Comparison of ENCODE assay signal across 21 cellular contexts in genomic region chr6:149719531-149719930, GRCh38. TPM values are rescaled to one million over a fixed set of nuclear protein-coding genes. Genes with fewer than 3 reads are reported as not detected.
DNase-seq lines count a peak whose midpoint lies in the region; ATAC-seq, FAIRE-seq and TF ChIP-seq lines count a peak whose summit lies in the region.
"Had no signal": no experiment of that assay in that cellular context is flagged by ENCODE, and none has a peak within 500 bp of the region (broad histone marks: within the 10 kb centered on the region; RNA-seq: fewer than 3 reads in every experiment).

No MANE protein-coding gene starts in this region.

- H3K4me1 ChIP-seq in H1 (replicated peaks in 1 of 4; ENCODE audit: control insufficient read depth in 3 of 4, insufficient read depth in 4 of 4, low read length in 3 of 4) (peaks cover 0 to 4% (median 2%) of the 10 kb centered on the region in 4 experiments; a peak in 3 of 7 replicates), parathyroid adenoma (no peaks in the 10 kb centered on the region)

- no peak overlapping the region for H3K23ac ChIP-seq in H1 (ENCODE audit: insufficient read length)

- H2AFZ ChIP-seq in H1 (ENCODE audit: low read length), result no peak overlapping the region
- peak overlapping the region; percentile 7 for H2AFZ ChIP-seq in parathyroid adenoma

- no peak overlapping the region for H2BK15ac ChIP-seq in H1 (ENCODE audit: low read length)

- no peak for FAIRE-seq in H1 (lab: Jason Lieb, UNC)
- no peak for FAIRE-seq in H54 (lab: Jason Lieb, UNC)
- FAIRE-seq: keratinocyte, urothelium cell line had no signal

- H3K9me3 ChIP-seq in H1 (ENCODE audit: insufficient read depth in 2 of 2, low read depth in 1 of 2, low read length in 1 of 2) (no peaks in the 10 kb centered on the region), parathyroid adenoma (ENCODE audit: control insufficient read depth, low read length) (no peaks in the 10 kb centered on the region)
- H3K9me3 ChIP-seq: lower lobe of right lung, SJCRH30, spleen had no signal

- no peak overlapping the region for H3K27ac ChIP-seq in H1 (ENCODE audit: low read depth, low read length)
- no peak overlapping the region for H3K27ac ChIP-seq in parathyroid adenoma
- H3K27ac ChIP-seq: coronary artery, lower lobe of right lung had no signal

- no peak overlapping the region for H2AK5ac ChIP-seq in H1 (ENCODE audit: low read depth, low read length)

- H3K4me3 Mint-ChIP-seq in activated T-cell treated with anti-CD3 and anti-CD28 coated beads, Interleukin-2, amount 50 U/mL, for 4 hours, result peak overlapping the region; percentile 7
- H3K4me3 Mint-ChIP-seq in HFFc6, result no peak overlapping the region

- POLR2A ChIA-PET in H1 (lab: Charles Lee; ENCODE audit: partially characterized antibody), result interaction anchor here (0.7 to 3.3 kb wide), 4 partner anchors 10 to 30 kb away, joined by 4 to 23 read pairs (median 8); partner anchors contain the start of gene PCMT1

- H3K4me2 ChIP-seq in H1 (ENCODE audit: insufficient read depth in 1 of 2, low read depth in 2 of 2, low read length in 2 of 2) (no peak overlapping the region), parathyroid adenoma (ENCODE audit: low read length) (no peak overlapping the region)

- H3K23me2 ChIP-seq in H1 (ENCODE audit: low read depth, low read length), result peaks cover 4% of the 10 kb centered on the region; the same call in 1 of the 2 replicates

- peaks cover 28% of the 10 kb centered on the region for H3K4me1 Mint-ChIP-seq in activated T-cell treated with anti-CD3 and anti-CD28 coated beads, Interleukin-2, amount 50 U/mL, for 4 hours (ENCODE audit: low read depth)
- H3K4me1 Mint-ChIP-seq in HFFc6 (ENCODE audit: low read depth), result peaks cover 24% of the 10 kb centered on the region

- H3K9ac ChIP-seq in H1 (replicated peaks in 1 of 4; ENCODE audit: extremely low read depth in 1 of 4, low read depth in 3 of 4, low read length in 3 of 4) (no peak overlapping the region), parathyroid adenoma (no peak overlapping the region)

- H4K20me1 ChIP-seq in H1 (replicated peaks in 1 of 2; ENCODE audit: control insufficient read depth in 1 of 2, insufficient read depth in 2 of 2, low read length in 2 of 2), result peaks cover 0 to 4% of the 10 kb centered on the region in 2 experiments

- no peak overlapping the region for H4K91ac ChIP-seq in H1 (replicated peaks; ENCODE audit: insufficient read length, low read length)

- no peak overlapping the region for H2BK20ac ChIP-seq in H1 (ENCODE audit: low read length)

- TF ChIP-seq POLR2A in H1 (IDR thresholded peaks at IDR 0.05; ENCODE audit: control extremely low read depth in 1 of 2, low read depth in 2 of 2, low read length in 2 of 2) (no peak), H54 (IDR thresholded peaks at IDR 0.05; ENCODE audit: low read depth, low read length) (no peak)

- CTCF ChIA-PET in H1 (lab: Charles Lee; ENCODE audit: partially characterized antibody), result interaction anchor here (0.6 to 1.0 kb wide), 2 partner anchors 20 to 233 kb away, joined by 3 read pairs; no protein-coding TSS in a partner anchor

- H3K79me1 ChIP-seq in H1 (ENCODE audit: low read depth, low read length), result peaks cover 2% of the 10 kb centered on the region; the same call in 1 of the 2 replicates

- H3K36me3 ChIP-seq in H1 (ENCODE audit: control insufficient read depth in 2 of 4, insufficient read depth in 4 of 4, low read length in 3 of 4), result no peaks in the 10 kb centered on the region; a peak in 1 of 8 replicates
- no peaks in the 10 kb centered on the region for H3K36me3 ChIP-seq in parathyroid adenoma (ENCODE audit: control insufficient read depth, insufficient read depth, low read length)
- H3K36me3 ChIP-seq: lower lobe of right lung had no signal

- no peak for TF ChIP-seq EP300 in H1 (IDR thresholded peaks at IDR 0.05; ENCODE audit: borderline replicate concordance in 1 of 2, low read depth in 2 of 2, low read length in 2 of 2)

- H3K4me3 ChIP-seq in H1 (ENCODE audit: extremely low read depth in 1 of 4, insufficient read depth in 2 of 4, low read depth in 3 of 4, low read length in 4 of 4) (no peak overlapping the region), parathyroid adenoma (ENCODE audit: low read depth, low read length) (no peak overlapping the region)
- H3K4me3 ChIP-seq: SJCRH30 had no signal

- 0 out of 2 replicates have a peak, but pooled peaks have one; percentile 3 for TF ChIP-seq CTCF in HFFc6 (IDR thresholded peaks at IDR 0.05)
- TF ChIP-seq CTCF in H1 (IDR thresholded peaks at IDR 0.05; ENCODE audit: control extremely low read depth in 1 of 3, insufficient read depth in 1 of 3, low read depth in 1 of 3, low read length in 3 of 3), result no peak
- no peak for TF ChIP-seq CTCF in parathyroid adenoma (IDR thresholded peaks at IDR 0.05)

- no peaks in the 10 kb centered on the region for H3K27me3 Mint-ChIP-seq in activated T-cell treated with anti-CD3 and anti-CD28 coated beads, Interleukin-2, amount 50 U/mL, for 4 hours (ENCODE audit: low read depth)
- peaks cover 2% of the 10 kb centered on the region for H3K27me3 Mint-ChIP-seq in HFFc6 (ENCODE audit: insufficient read depth)

- H2BK5ac ChIP-seq in H1 (ENCODE audit: low read depth, low read length), result 0 out of 2 replicates have a peak overlapping the region, but pooled peaks have one; percentile 12

- no peaks in the 10 kb centered on the region for H3K9me3 Mint-ChIP-seq in activated T-cell treated with anti-CD3 and anti-CD28 coated beads, Interleukin-2, amount 50 U/mL, for 4 hours
- no peaks in the 10 kb centered on the region for H3K9me3 Mint-ChIP-seq in HFFc6

- no peak overlapping the region for H2BK12ac ChIP-seq in H1 (ENCODE audit: low read depth, low read length)

- 86% methylated on average over 3 of the region's 3 CpGs; no CpG with 5 or more reads in 1 of the 2 experiments for WGBS in H1 (ENCODE audit: extremely low coverage in 1 of 2, insufficient coverage in 1 of 2, insufficient read length in 1 of 2, insufficient replicate concordance in 2 of 2, low coverage in 1 of 2, low lambda C conversion rate in 2 of 2, missing lambda C conversion rate in 1 of 2), 2 experiments

- no peak for TF ChIP-seq RAD21 in H1 (IDR thresholded peaks at IDR 0.05 in 1 of 2, conservative IDR thresholded peaks at IDR 0.05 in 1 of 2; ENCODE audit: low read depth in 2 of 2, low read length in 2 of 2)

- H3K56ac ChIP-seq in H1 (replicated peaks; ENCODE audit: insufficient read length, low read depth, low read length), result no peak overlapping the region

- no peak for DNase-seq in activated T-cell treated with anti-CD3 and anti-CD28 coated beads, Interleukin-2, amount 50 U/mL, for 4 hours
- no peak for DNase-seq in activated T-cell treated with anti-CD3 and anti-CD28 coated beads for 4 hours
- no peak for DNase-seq in HFFc6
- DNase-seq in H1 (ENCODE audit: low read depth in 1 of 2, low spot score in 2 of 2), result no peak
- no peak for DNase-seq in NCI-H2107 (lab: John Stamatoyannopoulos, UW)
- no peak for DNase-seq in H54 (ENCODE audit: insufficient read length, low spot score)
- DNase-seq: activated CD4-positive, CD25-positive, alpha-beta regulatory T cell; hippocampal formation; lower lobe of right lung; NCI-H187; NCI-H226; PC-3; retina; SJCRH30; stimulated activated CD4-positive, alpha-beta T cell treated with anti-CD3 and anti-CD28 coated beads, Interleukin-4, amount 100 ng/mL, for 4 hours had no signal

- H3K18ac ChIP-seq in H1 (ENCODE audit: extremely low read depth, low read length), result no peak overlapping the region

- H4K8ac ChIP-seq in H1 (ENCODE audit: extremely low read depth, insufficient read depth, low read length), result no peak overlapping the region

- ATAC-seq in activated T-cell treated with anti-CD3 and anti-CD28 coated beads, Interleukin-2, amount 50 U/mL, for 4 hours, result no peak
- no peak for ATAC-seq in GM21717 (IDR thresholded peaks at IDR 0.05; ENCODE audit: unreplicated experiment)
- ATAC-seq: lower lobe of right lung, PC-3 had no signal

- no peak overlapping the region; the same call in 1 of the 2 replicates for H3K27ac Mint-ChIP-seq in HFFc6

- H3K79me2 ChIP-seq in H1 (ENCODE audit: control insufficient read depth in 1 of 2, insufficient read depth in 2 of 2, low read length in 2 of 2) (peaks cover 7 to 38% of the 10 kb centered on the region in 2 experiments), parathyroid adenoma (peaks cover 9% of the 10 kb centered on the region)

- H3K14ac ChIP-seq in H1 (ENCODE audit: insufficient read length), result no peak overlapping the region

- H3K27me3 ChIP-seq in H1 (replicated peaks in 1 of 4; ENCODE audit: control insufficient read depth in 3 of 4, extremely low read depth in 1 of 4, insufficient read depth in 3 of 4, low read length in 3 of 4), result no peaks in the 10 kb centered on the region
- no peaks in the 10 kb centered on the region for H3K27me3 ChIP-seq in parathyroid adenoma (ENCODE audit: control insufficient read depth, insufficient read depth, low read length)
- H3K27me3 ChIP-seq: SJCRH30, spleen had no signal

- no peak overlapping the region for H4K5ac ChIP-seq in H1 (ENCODE audit: insufficient read length, low read depth, low read length)

- H3K4ac ChIP-seq in H1 (replicated peaks; ENCODE audit: insufficient read length, low read depth, low read length), result no peak overlapping the region

- peaks cover 7% of the 10 kb centered on the region for H3K36me3 Mint-ChIP-seq in activated T-cell treated with anti-CD3 and anti-CD28 coated beads, Interleukin-2, amount 50 U/mL, for 4 hours (ENCODE audit: insufficient read depth)
- H3K36me3 Mint-ChIP-seq in HFFc6 (ENCODE audit: low read depth), result peaks cover 4% of the 10 kb centered on the region; the same call in 1 of the 2 replicates

- H2BK120ac ChIP-seq in H1 (replicated peaks; ENCODE audit: low read depth, low read length), result no peak overlapping the region

RNA-seq across cellular contexts. Expression of gene LATS1, which starts 1.6 kb away (rescaled TPM):
- 10 to 100 TPM; 29.7 to 35.5 (median 35.3) TPM for total RNA-seq in activated T-cell treated with anti-CD3 and anti-CD28 coated beads, Interleukin-2, amount 50 U/mL, for 4 hours
- 10 to 100 TPM; 17.8 to 22.2 (median 20.1) TPM for total RNA-seq in HFFc6 (2021; fragmentation: NEBNext Ultra II Directional; extraction: Animal tissue kit (Norgen Biotek cat#: 25700))
- 20.3 and 21.7 TPM in 2 replicates for total RNA-seq in H1 (2021; fragmentation: NEBNext Ultra II Directional; extraction: Animal tissue kit (Norgen Biotek cat#: 25700))
- 5.9 and 8.9 TPM in 2 replicates for polyA plus RNA-seq in H1 (2011; rRNA removed)
- polyA plus RNA-seq in H1 (2011; cell fraction: cytosol; rRNA removed), result 6.2 TPM
- 10.2 TPM for polyA plus RNA-seq in H1 (2011; cell fraction: nucleus; rRNA removed)
- 6.7 to 9.4 TPM (median 8.9 TPM) in 4 replicates for polyA plus RNA-seq in H1 (2012, experiment 1 of 2)
- polyA plus RNA-seq in H1 (2012, experiment 2 of 2), result 0.73 TPM
- 9.2 TPM for polyA plus RNA-seq in H1 (2013, experiment 1 of 2)
- 8.6 TPM for polyA plus RNA-seq in H1 (2013, experiment 2 of 2)
- polyA minus RNA-seq in H1 (2011; rRNA and poly(A)+ RNA removed), result 25.7 and 31.0 TPM in 2 replicates
- 14.0 TPM for polyA minus RNA-seq in H1 (2011; cell fraction: cytosol; rRNA and poly(A)+ RNA removed)
- 46.0 TPM for polyA minus RNA-seq in H1 (2011; cell fraction: nucleus; rRNA and poly(A)+ RNA removed)

RNA-seq across cellular contexts. Expression of gene NUP43, which starts 26.8 kb away (rescaled TPM):
- 10 to 100 TPM; 54.1 to 67.1 (median 62.8) TPM for total RNA-seq in activated T-cell treated with anti-CD3 and anti-CD28 coated beads, Interleukin-2, amount 50 U/mL, for 4 hours
- total RNA-seq in HFFc6 (2021; fragmentation: NEBNext Ultra II Directional; extraction: Animal tissue kit (Norgen Biotek cat#: 25700)), result 10 to 100 TPM; 29.6 to 43.3 (median 37.2) TPM
- total RNA-seq in H1 (2021; fragmentation: NEBNext Ultra II Directional; extraction: Animal tissue kit (Norgen Biotek cat#: 25700)), result 76.9 and 83.4 TPM in 2 replicates
- 19.6 and 25.2 TPM in 2 replicates for polyA plus RNA-seq in H1 (2011; rRNA removed)
- polyA plus RNA-seq in H1 (2011; cell fraction: cytosol; rRNA removed), result 36.1 TPM
- 25.6 TPM for polyA plus RNA-seq in H1 (2011; cell fraction: nucleus; rRNA removed)
- polyA plus RNA-seq in H1 (2012, experiment 1 of 2), result 36.9 to 67.2 TPM (median 44.6 TPM) in 4 replicates
- 7.4 TPM for polyA plus RNA-seq in H1 (2012, experiment 2 of 2)
- 27.6 TPM for polyA plus RNA-seq in H1 (2013, experiment 1 of 2)
- 27.2 TPM for polyA plus RNA-seq in H1 (2013, experiment 2 of 2)
- polyA minus RNA-seq in H1 (2011; rRNA and poly(A)+ RNA removed), result 233 and 272 TPM in 2 replicates
- 76.9 TPM for polyA minus RNA-seq in H1 (2011; cell fraction: cytosol; rRNA and poly(A)+ RNA removed)
- polyA minus RNA-seq in H1 (2011; cell fraction: nucleus; rRNA and poly(A)+ RNA removed), result 35.2 TPM

RNA-seq across cellular contexts. Expression of gene PCMT1, which starts 30.0 kb away (rescaled TPM):
- 10 to 100 TPM; 85.0 to 87.4 (median 87.1) TPM for total RNA-seq in activated T-cell treated with anti-CD3 and anti-CD28 coated beads, Interleukin-2, amount 50 U/mL, for 4 hours
- 100 to 1,000 TPM in 5 of 6 experiments, 10 to 100 TPM in 1; 99.7 to 126 (median 112) TPM for total RNA-seq in HFFc6 (2021; fragmentation: NEBNext Ultra II Directional; extraction: Animal tissue kit (Norgen Biotek cat#: 25700))
- 91.3 and 91.4 TPM in 2 replicates for total RNA-seq in H1 (2021; fragmentation: NEBNext Ultra II Directional; extraction: Animal tissue kit (Norgen Biotek cat#: 25700))
- 76.2 and 84.3 TPM in 2 replicates for polyA plus RNA-seq in H1 (2011; rRNA removed)
- polyA plus RNA-seq in H1 (2011; cell fraction: cytosol; rRNA removed), result 128 TPM
- polyA plus RNA-seq in H1 (2011; cell fraction: nucleus; rRNA removed), result 51.5 TPM
- 72.9 to 102 TPM (median 80.2 TPM) in 4 replicates for polyA plus RNA-seq in H1 (2012, experiment 1 of 2)
- 18.3 TPM for polyA plus RNA-seq in H1 (2012, experiment 2 of 2)
- polyA plus RNA-seq in H1 (2013, experiment 1 of 2), result 78.2 TPM
- 99.7 TPM for polyA plus RNA-seq in H1 (2013, experiment 2 of 2)
- polyA minus RNA-seq in H1 (2011; rRNA and poly(A)+ RNA removed), result 51.8 and 64.9 TPM in 2 replicates
- polyA minus RNA-seq in H1 (2011; cell fraction: cytosol; rRNA and poly(A)+ RNA removed), result 31.6 TPM
- 20.4 TPM for polyA minus RNA-seq in H1 (2011; cell fraction: nucleus; rRNA and poly(A)+ RNA removed)
